ENCODE assay signal across 22 cellular contexts in genomic region chr4:26379837-26380236, GRCh38.
"Had no signal": no experiment of that assay in that cellular context is flagged by ENCODE, and none has a peak within 500 bp of the region (broad histone marks: within the 10 kb centered on the region; RNA-seq: fewer than 3 reads in every experiment).

No MANE protein-coding gene starts in this region.

- FAIRE-seq: colon, endothelial cell of umbilical vein, frontal cortex, keratinocyte had no signal

- H3K4me1 ChIP-seq: foreskin keratinocyte had no signal

- ATAC-seq: foreskin keratinocyte, gastroesophageal sphincter, heart left ventricle, left cardiac atrium, left lung, left ventricle myocardium superior, lower lobe of right lung had no signal

- H3K27me3 ChIP-seq: dorsolateral prefrontal cortex, esophagus muscularis mucosa, foreskin keratinocyte, gastroesophageal sphincter, heart left ventricle, hepatocyte, left lung had no signal

- H3K4me3 ChIP-seq: coronary artery, dorsolateral prefrontal cortex, esophagus muscularis mucosa, gastroesophageal sphincter, heart left ventricle, hepatocyte, left lung, lower lobe of right lung had no signal

- H3K9me3 ChIP-seq: esophagus muscularis mucosa, gastroesophageal sphincter, heart left ventricle, left lung, lower lobe of right lung had no signal

- H2AFZ ChIP-seq: hepatocyte had no signal

- H3K4me2 ChIP-seq: hepatocyte had no signal

- H3K27ac ChIP-seq: coronary artery, esophagus muscularis mucosa, foreskin keratinocyte, gastroesophageal sphincter, heart left ventricle, hepatocyte, lower lobe of right lung had no signal

- H3K36me3 ChIP-seq: esophagus muscularis mucosa, gastroesophageal sphincter, left lung, lower lobe of right lung had no signal

- DNase-seq: dermis blood vessel endothelial cell; dorsolateral prefrontal cortex; effector CD4-positive, alpha-beta T cell; effector memory CD4-positive, alpha-beta T cell; foreskin keratinocyte; heart left ventricle; hypothalamus; immature natural killer cell; left cardiac atrium; left lung; left ventricle myocardium superior; lower lobe of right lung; mesenchymal stem cell; midbrain had no signal
